Comparison of ENCODE assay signal across 8 cellular contexts in genomic region chr22:28799834-28800307, GRCh38. TPM values are rescaled to one million over a fixed set of nuclear protein-coding genes. Genes with fewer than 3 reads are reported as not detected.
DNase-seq lines count a peak whose midpoint lies in the region; FAIRE-seq and TF ChIP-seq lines count a peak whose summit lies in the region.

No MANE protein-coding gene starts in this region.

- TF ChIP-seq POLR2A in esophagus squamous epithelium (IDR thresholded peaks at IDR 0.05) (no peak), transverse colon (IDR thresholded peaks at IDR 0.05) (no peak)

- intact Hi-C loops in esophagus squamous epithelium (cut with DNase I) = no loop called here
- intact Hi-C loops in transverse colon (cut with DNase I; ENCODE audit: low total_unique reads) = no loop called here

- peak in 3 of 5 donors; percentile 12 to 21 (median 20) for DNase-seq in CD8-positive, alpha-beta memory T cell
- DNase-seq in GM20000 (ENCODE audit: low spot score) = peak; percentile 61
- peak; percentile 56 for DNase-seq in HK-2 (ENCODE audit: unreplicated experiment)
- peak; percentile 28 for DNase-seq in activated CD4-positive, alpha-beta T cell treated with anti-CD3 and anti-CD28 coated beads, Interleukin-2, amount 10 ng/mL, durations not matched to agents 7 days and 5 days
- no peak for DNase-seq in esophagus squamous epithelium (lab: John Stamatoyannopoulos, UW)
- peak; percentile 73 for DNase-seq in transverse colon
- no peak for DNase-seq in GM19239 (ENCODE audit: insufficient read length, low spot score)

- WGBS in esophagus squamous epithelium, 2 donors = 0% methylated on average over 11 to 17 of the region's 29 CpGs
- 0% methylated on average over 17 of the region's 29 CpGs; no CpG with 5 or more reads in 1 of the 2 donors for WGBS in transverse colon (ENCODE audit: low coverage in 1 of 2), 2 donors

- peak overlapping the region; percentile 100 for H3K27ac ChIP-seq in CD8-positive, alpha-beta memory T cell (ENCODE audit: low read depth, low read length)
- H3K27ac ChIP-seq in esophagus squamous epithelium (peak overlapping the region; percentile 95 to 100 (median 100)), muscle layer of colon (ENCODE audit: low read depth, low read length) (peak overlapping the region; percentile 99), transverse colon (peak overlapping the region; percentile 98 to 100 (median 100))

- peaks cover 0 to 4% of the 10 kb centered on the region in 2 donors for H3K27me3 Mint-ChIP-seq in CD8-positive, alpha-beta memory T cell
- no peaks in the 10 kb centered on the region for H3K27me3 Mint-ChIP-seq in activated CD4-positive, alpha-beta T cell treated with anti-CD3 and anti-CD28 coated beads, Interleukin-2, amount 10 ng/mL, durations not matched to agents 7 days and 5 days

- peak overlapping the region; percentile 84 to 97 (median 95) for H3K4me3 Mint-ChIP-seq in CD8-positive, alpha-beta memory T cell
- H3K4me3 Mint-ChIP-seq in activated CD4-positive, alpha-beta T cell treated with anti-CD3 and anti-CD28 coated beads, Interleukin-2, amount 10 ng/mL, durations not matched to agents 7 days and 5 days = peak overlapping the region; percentile 95

- no peaks in the 10 kb centered on the region for H3K9me3 Mint-ChIP-seq in CD8-positive, alpha-beta memory T cell
- no peaks in the 10 kb centered on the region for H3K9me3 Mint-ChIP-seq in activated CD4-positive, alpha-beta T cell treated with anti-CD3 and anti-CD28 coated beads, Interleukin-2, amount 10 ng/mL, durations not matched to agents 7 days and 5 days

- H3K9me3 ChIP-seq in CD8-positive, alpha-beta memory T cell (ENCODE audit: low read length) = no peaks in the 10 kb centered on the region
- no peaks in the 10 kb centered on the region for H3K9me3 ChIP-seq in esophagus squamous epithelium
- no peaks in the 10 kb centered on the region for H3K9me3 ChIP-seq in muscle layer of colon (ENCODE audit: low read length)
- H3K9me3 ChIP-seq in transverse colon = no peaks in the 10 kb centered on the region

- peak overlapping the region; percentile 95 to 100 (median 98) for H3K27ac Mint-ChIP-seq in CD8-positive, alpha-beta memory T cell
- peak overlapping the region; percentile 98 for H3K27ac Mint-ChIP-seq in activated CD4-positive, alpha-beta T cell treated with anti-CD3 and anti-CD28 coated beads, Interleukin-2, amount 10 ng/mL, durations not matched to agents 7 days and 5 days

- POLR2A ChIA-PET in CD8-positive, alpha-beta memory T cell (lab: Charles Lee) = interaction anchor here (0.5 to 2.6 kb wide), 13 partner anchors 9 to 84 kb away, joined by 3 to 41 read pairs (median 6); partner anchors contain the start of genes CCDC117, CHEK2, HSCB and ZNRF3
- POLR2A ChIA-PET in activated CD4-positive, alpha-beta T cell treated with anti-CD3 and anti-CD28 coated beads, Interleukin-2, amount 10 ng/mL, durations not matched to agents 7 days and 5 days (lab: Charles Lee) = interaction anchor here (0.5 to 3.4 kb wide), 4 partner anchors 12 to 29 kb away, joined by 3 to 28 read pairs (median 4); no protein-coding TSS in a partner anchor

- H3K9ac ChIP-seq in muscle layer of colon (ENCODE audit: low read length) = peak overlapping the region; percentile 78

- H3K36me3 ChIP-seq in CD8-positive, alpha-beta memory T cell (ENCODE audit: insufficient read depth, low read length) = peaks cover 26% of the 10 kb centered on the region
- peaks cover 15 to 37% (median 16%) of the 10 kb centered on the region in 3 donors for H3K36me3 ChIP-seq in esophagus squamous epithelium
- H3K36me3 ChIP-seq in muscle layer of colon (ENCODE audit: insufficient read depth, low read length) = peaks cover 24% of the 10 kb centered on the region
- H3K36me3 ChIP-seq in transverse colon = peaks cover 0 to 21% (median 9%) of the 10 kb centered on the region in 4 donors

- peaks cover 62 to 66% (median 65%) of the 10 kb centered on the region in 3 donors for H3K4me1 Mint-ChIP-seq in CD8-positive, alpha-beta memory T cell
- H3K4me1 Mint-ChIP-seq in activated CD4-positive, alpha-beta T cell treated with anti-CD3 and anti-CD28 coated beads, Interleukin-2, amount 10 ng/mL, durations not matched to agents 7 days and 5 days = peaks cover 55% of the 10 kb centered on the region

- H3K36me3 Mint-ChIP-seq in CD8-positive, alpha-beta memory T cell = peaks cover 32 to 52% (median 33%) of the 10 kb centered on the region in 3 donors
- peaks cover 65% of the 10 kb centered on the region for H3K36me3 Mint-ChIP-seq in activated CD4-positive, alpha-beta T cell treated with anti-CD3 and anti-CD28 coated beads, Interleukin-2, amount 10 ng/mL, durations not matched to agents 7 days and 5 days (ENCODE audit: low read depth)

- in situ Hi-C loops in transverse colon (cut with MboI; ENCODE audit: low pct_ligation_motif_present in 1 of 4, low pct_unique_long_range_greater_than_20kb in 1 of 4, low sequenced_read_pairs in 3 of 4) = no loop called here

- CTCF ChIA-PET in CD8-positive, alpha-beta memory T cell (lab: Charles Lee) = interaction anchor here (0.6 to 7.1 kb wide), 8 partner anchors 9 to 86 kb away, joined by 3 to 40 read pairs (median 4); partner anchors contain the start of gene CCDC117
- CTCF ChIA-PET in activated CD4-positive, alpha-beta T cell treated with anti-CD3 and anti-CD28 coated beads, Interleukin-2, amount 10 ng/mL, durations not matched to agents 7 days and 5 days (lab: Charles Lee) = interaction anchor here (0.5 to 6.8 kb wide), 6 partner anchors 8 to 241 kb away, joined by 3 to 52 read pairs (median 5); no protein-coding TSS in a partner anchor

- H3K27me3 ChIP-seq in CD8-positive, alpha-beta memory T cell (ENCODE audit: insufficient read depth, low read length, poor library complexity, severe bottlenecking) = no peaks in the 10 kb centered on the region
- H3K27me3 ChIP-seq in esophagus squamous epithelium = no peaks in the 10 kb centered on the region
- H3K27me3 ChIP-seq in muscle layer of colon (ENCODE audit: control insufficient read depth in 1 of 2, insufficient read depth in 2 of 2, low read length in 2 of 2) = no peaks in the 10 kb centered on the region
- H3K27me3 ChIP-seq in transverse colon = no peaks in the 10 kb centered on the region

- TF ChIP-seq EP300 in transverse colon (IDR thresholded peaks at IDR 0.05; ENCODE audit: low read depth) = no peak

- H3K4me3 ChIP-seq in CD8-positive, alpha-beta memory T cell (ENCODE audit: low read length) = peak overlapping the region; percentile 99
- peak overlapping the region; percentile 67 to 100 (median 92) for H3K4me3 ChIP-seq in esophagus squamous epithelium
- peak overlapping the region; percentile 90 to 96 for H3K4me3 ChIP-seq in muscle layer of colon (ENCODE audit: low read depth in 1 of 2, low read length in 2 of 2)
- H3K4me3 ChIP-seq in transverse colon = peak overlapping the region; percentile 70 to 99 (median 81)

- H3K4me1 ChIP-seq in CD8-positive, alpha-beta memory T cell (ENCODE audit: insufficient read depth, low read length) = peaks cover 49% of the 10 kb centered on the region
- H3K4me1 ChIP-seq in esophagus squamous epithelium (peaks cover 20 to 79% (median 35%) of the 10 kb centered on the region in 3 donors), muscle layer of colon (ENCODE audit: insufficient read depth, low read length) (peaks cover 35% of the 10 kb centered on the region), transverse colon (peaks cover 12 to 63% (median 43%) of the 10 kb centered on the region in 4 donors)

- TF ChIP-seq CTCF in GM20000 (IDR thresholded peaks at IDR 0.05; ENCODE audit: extremely low read depth, missing control alignments) = no peak
- TF ChIP-seq CTCF in esophagus squamous epithelium (IDR thresholded peaks at IDR 0.05) = no peak
- TF ChIP-seq CTCF in transverse colon (IDR thresholded peaks at IDR 0.05) = no peak

- no peak for FAIRE-seq in GM19239 (lab: Jason Lieb, UNC)

RNA-seq across cellular contexts. Expression of gene XBP1, which starts 0.5 kb away (rescaled TPM):
- total RNA-seq in CD8-positive, alpha-beta memory T cell = 10 to 100 TPM; 67.3 to 71.4 TPM
- 395 TPM for polyA plus RNA-seq in CD8-positive, alpha-beta memory T cell
- 100 to 1,000 TPM; 159 to 184 TPM for total RNA-seq in activated CD4-positive, alpha-beta T cell treated with anti-CD3 and anti-CD28 coated beads, Interleukin-2, amount 10 ng/mL, durations not matched to agents 7 days and 5 days
- total RNA-seq in esophagus squamous epithelium (100 to 1,000 TPM; 111 to 166 (median 131) TPM), transverse colon (100 to 1,000 TPM in 3 of 4 donors, 10 to 100 TPM in 1; 68.1 to 263 (median 190) TPM)

RNA-seq across cellular contexts. Expression of gene CCDC117, which starts 27.4 kb away (rescaled TPM):
- total RNA-seq in CD8-positive, alpha-beta memory T cell = 10 to 100 TPM; 20.9 to 24.6 TPM
- polyA plus RNA-seq in CD8-positive, alpha-beta memory T cell = 11.2 TPM
- total RNA-seq in activated CD4-positive, alpha-beta T cell treated with anti-CD3 and anti-CD28 coated beads, Interleukin-2, amount 10 ng/mL, durations not matched to agents 7 days and 5 days = 10 to 100 TPM; 30.2 to 31.9 TPM
- total RNA-seq in esophagus squamous epithelium (10 to 100 TPM in 3 of 4 donors, 1 to 10 TPM in 1; 9.8 to 15.4 (median 14.4) TPM), transverse colon (10 to 100 TPM; 16.8 to 25.6 (median 20.6) TPM)

RNA-seq across cellular contexts. Expression of gene HSCB, which starts 58.0 kb away (rescaled TPM):
- total RNA-seq in CD8-positive, alpha-beta memory T cell = 10 to 100 TPM; 10.9 to 12.6 TPM
- 14.6 TPM for polyA plus RNA-seq in CD8-positive, alpha-beta memory T cell
- total RNA-seq in activated CD4-positive, alpha-beta T cell treated with anti-CD3 and anti-CD28 coated beads, Interleukin-2, amount 10 ng/mL, durations not matched to agents 7 days and 5 days = 10 to 100 TPM in 1 of 2 experiments, 1 to 10 TPM in 1; 8.9 to 10.6 TPM
- total RNA-seq in esophagus squamous epithelium (10 to 100 TPM; 14.4 to 24.9 (median 16.3) TPM), transverse colon (10 to 100 TPM in 3 of 4 donors, 1 to 10 TPM in 1; 2.6 to 25.3 (median 20.5) TPM)

RNA-seq across cellular contexts. Expression of gene CHEK2, which starts 58.3 kb away (rescaled TPM):
- total RNA-seq in CD8-positive, alpha-beta memory T cell = 1 to 10 TPM; 4.5 to 7.7 TPM
- polyA plus RNA-seq in CD8-positive, alpha-beta memory T cell = 5.2 TPM
- total RNA-seq in activated CD4-positive, alpha-beta T cell treated with anti-CD3 and anti-CD28 coated beads, Interleukin-2, amount 10 ng/mL, durations not matched to agents 7 days and 5 days = 10 to 100 TPM; 50.8 to 57.6 TPM
- total RNA-seq in esophagus squamous epithelium (10 to 100 TPM in 2 of 4 donors, 1 to 10 TPM in 2; 6.6 to 17.4 (median 11.2) TPM), transverse colon (10 to 100 TPM in 2 of 4 donors, 1 to 10 TPM in 1, not detected in 1; 6.6 to 12.1 (median 10.8) TPM)

Comparison
In these comparisons a context has a peak if more than half of its experiments do, and no peak if none do; other contexts are left out.
1. DNase-seq: peak in CD8-positive, alpha-beta memory T cell (3 of 5), GM20000 (single experiment), HK-2 (single experiment), activated CD4-positive, alpha-beta T cell treated with anti-CD3 and anti-CD28 coated beads, Interleukin-2, amount 10 ng/mL, durations not matched to agents 7 days and 5 days (single experiment) and transverse colon (single experiment); none in esophagus squamous epithelium (single experiment) and GM19239 (single experiment).
2. Peak in every context shown above with its lines, with median percentiles within 50 percentile points of each other: H3K27ac ChIP-seq and H3K4me3 ChIP-seq.